ENCODE assay signal across 16 cellular contexts in the genomic region with DNA sequence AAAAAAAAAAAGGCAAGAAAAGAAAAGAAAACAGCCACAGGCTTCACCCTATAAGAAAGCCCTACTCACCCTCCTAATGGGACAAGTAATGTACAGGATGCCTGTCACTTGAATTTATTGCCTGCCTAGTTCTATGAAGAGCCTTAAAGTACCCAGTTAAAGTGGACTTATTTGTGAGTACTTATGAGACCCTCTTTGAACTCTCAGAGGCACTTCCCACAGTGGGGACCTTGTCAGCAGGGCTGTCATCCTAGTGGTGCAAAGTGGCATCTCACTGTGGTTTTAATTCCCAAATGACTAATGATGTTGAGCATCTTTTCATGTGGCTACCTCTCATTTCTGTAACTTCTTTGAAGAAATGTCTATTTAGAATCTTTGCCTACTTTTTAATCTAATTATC. TPM values are rescaled to one million over a fixed set of nuclear protein-coding genes. Genes with fewer than 3 reads are reported as not detected.
DNase-seq lines count a peak whose midpoint lies in the region; ATAC-seq and TF ChIP-seq lines count a peak whose summit lies in the region.
"Had no signal": no experiment of that assay in that cellular context is flagged by ENCODE, and none has a peak within 500 bp of the region (broad histone marks: within the 10 kb centered on the region; RNA-seq: fewer than 3 reads in every experiment).

No MANE protein-coding gene starts in this region.

- H3K79me2 ChIP-seq in DND-41 (ENCODE audit: insufficient read depth, low read length): no peaks in the 10 kb centered on the region

- H3K9me3 ChIP-seq in DND-41 (ENCODE audit: insufficient read depth, low read length, severe bottlenecking): no peaks in the 10 kb centered on the region
- H3K9me3 ChIP-seq: sigmoid colon had no signal

- DNase-seq in AG10803 (ENCODE audit: low read depth) (no peak), DND-41 (peak; percentile 13), NCI-H524 treated with DMSO at 0.1 percent for 48 hours (lab: John Stamatoyannopoulos, UW) (peak; percentile 79), epithelial cell of proximal tubule (ENCODE audit: low read depth) (no peak), NCI-H146 treated with DMSO at 0.1 percent for 48 hours (lab: John Stamatoyannopoulos, UW; ENCODE audit: unreplicated experiment) (no peak), NCI-H2196 treated with DMSO at 0.1 percent for 48 hours (lab: John Stamatoyannopoulos, UW; ENCODE audit: unreplicated experiment) (no peak), NCI-H446 (lab: John Stamatoyannopoulos, UW) (no peak), NCI-H2029 (lab: John Stamatoyannopoulos, UW) (no peak)
- DNase-seq: activated effector memory CD4-positive, alpha-beta T cell treated with Interleukin-2 at 50 U/mL for 16 hours; C1 segment of cervical spinal cord; caudate nucleus; NCI-H1436; NCI-H774; SHP77 treated with DMSO at 0.1 percent for 48 hours; sigmoid colon; T1000 had no signal

- H3K4me2 ChIP-seq in DND-41 (ENCODE audit: insufficient read depth, low read length): no peak overlapping the region

- H3K36me3 ChIP-seq in DND-41 (ENCODE audit: insufficient read depth, low read length): no peaks in the 10 kb centered on the region
- H3K36me3 ChIP-seq: sigmoid colon had no signal

- ATAC-seq in DND-41 (ENCODE audit: insufficient read depth, low read depth): peak; percentile 62; the same call in 2 of the 3 replicates

- no peak overlapping the region for H3K27ac ChIP-seq in DND-41 (ENCODE audit: low read length)
- H3K27ac ChIP-seq: sigmoid colon had no signal

- TF ChIP-seq CTCF in AG10803 (conservative IDR thresholded peaks at IDR 0.05; ENCODE audit: low read length): peak; percentile 15
- peak; percentile 36 for TF ChIP-seq CTCF in DND-41 (IDR thresholded peaks at IDR 0.05; ENCODE audit: borderline replicate concordance, extremely low read depth, low read length, poor library complexity, severe bottlenecking)
- TF ChIP-seq CTCF in epithelial cell of proximal tubule (conservative IDR thresholded peaks at IDR 0.05; ENCODE audit: low read depth, low read length): peak; percentile 21

- no peak overlapping the region for H3K4me3 ChIP-seq in AG10803 (ENCODE audit: low read length)
- H3K4me3 ChIP-seq in DND-41 (ENCODE audit: low read depth in 1 of 2, low read length in 2 of 2): no peak overlapping the region
- H3K4me3 ChIP-seq in epithelial cell of proximal tubule (ENCODE audit: low read depth, low read length): no peak overlapping the region
- H3K4me3 ChIP-seq: sigmoid colon had no signal

- no peaks in the 10 kb centered on the region for H3K4me1 ChIP-seq in DND-41 (ENCODE audit: insufficient read depth, low read length)

- H3K9ac ChIP-seq in DND-41 (ENCODE audit: low read depth, low read length): no peak overlapping the region

- H3K27me3 ChIP-seq in DND-41 (ENCODE audit: insufficient read depth, low read length, poor library complexity): no peaks in the 10 kb centered on the region
- H3K27me3 ChIP-seq: sigmoid colon had no signal

- no peaks in the 10 kb centered on the region for H4K20me1 ChIP-seq in DND-41 (ENCODE audit: insufficient read depth, low read length)

- no peak overlapping the region for H2AFZ ChIP-seq in DND-41 (ENCODE audit: low read depth, low read length)

RNA-seq across cellular contexts. Expression of a gene that starts 41.8 kb away (rescaled TPM):
- total RNA-seq in epithelial cell of proximal tubule: 0.22 and 0.40 TPM in 2 replicates
- total RNA-seq: sigmoid colon had no signal

Comparison
In these comparisons a context has a peak if more than half of its experiments do, and no peak if none do; other contexts are left out.
1. DNase-seq: peak in DND-41 (single experiment) and NCI-H524 treated with DMSO at 0.1 percent for 48 hours (single experiment); none in AG10803 (single experiment), epithelial cell of proximal tubule (single experiment), NCI-H146 treated with DMSO at 0.1 percent for 48 hours (single experiment), NCI-H2196 treated with DMSO at 0.1 percent for 48 hours (single experiment), NCI-H446 (0 of 2) and NCI-H2029 (single experiment).
2. Peak in every context shown above with its lines, with median percentiles within 50 percentile points of each other: CTCF ChIP-seq.